ENCODE assay signal across 29 cellular contexts in genomic region chr15:71776304-71776703, GRCh38. TPM values are rescaled to one million over a fixed set of nuclear protein-coding genes. Genes with fewer than 3 reads are reported as not detected.
"Had no signal": no experiment of that assay in that cellular context is flagged by ENCODE, and none has a peak within 500 bp of the region (broad histone marks: within the 10 kb centered on the region; RNA-seq: fewer than 3 reads in every experiment).

No MANE protein-coding gene starts in this region.

- H3K36me3 Mint-ChIP-seq: naive B cell; naive thymus-derived CD8-positive, alpha-beta T cell had no signal

- H3K27ac ChIP-seq: epithelial cell of prostate, esophagus squamous epithelium, gastrocnemius medialis, heart right ventricle, left lung, lower lobe of right lung had no signal

- H3K9me3 ChIP-seq: esophagus squamous epithelium, gastrocnemius medialis, heart right ventricle, left lung, lower lobe of right lung, mucosa of descending colon had no signal

- H3K27me3 Mint-ChIP-seq: dendritic cell treated with granulocyte-macrophage colony-stimulating factor and Interleukin-4, amounts not matched to agents 40 ng/mL and 50 ng/mL, for 4 days had no signal

- H3K4me3 Mint-ChIP-seq: dendritic cell treated with granulocyte-macrophage colony-stimulating factor and Interleukin-4, amounts not matched to agents 40 ng/mL and 50 ng/mL, for 4 days; effector memory CD8-positive, alpha-beta T cell; endodermal cell; mesothelial cell of epicardium; naive B cell; naive thymus-derived CD8-positive, alpha-beta T cell had no signal

- ATAC-seq: effector memory CD8-positive, alpha-beta T cell; esophagus mucosa; gastrocnemius medialis; heart right ventricle; left cardiac atrium; left lung; left ventricle myocardium superior; lower lobe of right lung; mucosa of descending colon; naive thymus-derived CD8-positive, alpha-beta T cell had no signal

- H3K27me3 ChIP-seq: esophagus squamous epithelium, gastrocnemius medialis, heart right ventricle, left lung had no signal

- H3K27ac Mint-ChIP-seq: dendritic cell treated with granulocyte-macrophage colony-stimulating factor and Interleukin-4, amounts not matched to agents 40 ng/mL and 50 ng/mL, for 4 days; effector memory CD8-positive, alpha-beta T cell; endodermal cell; mesothelial cell of epicardium; naive B cell; naive thymus-derived CD8-positive, alpha-beta T cell had no signal

- H3K36me3 ChIP-seq: gastrocnemius medialis, lower lobe of right lung had no signal

- H3K4me3 ChIP-seq: esophagus squamous epithelium, gastrocnemius medialis, heart right ventricle, left lung, lower lobe of right lung, mucosa of descending colon had no signal

- FAIRE-seq: endometrium, islet of Langerhans, keratinocyte had no signal

- H3K9me3 Mint-ChIP-seq: dendritic cell treated with granulocyte-macrophage colony-stimulating factor and Interleukin-4, amounts not matched to agents 40 ng/mL and 50 ng/mL, for 4 days; effector memory CD8-positive, alpha-beta T cell; endodermal cell; naive B cell; naive thymus-derived CD8-positive, alpha-beta T cell had no signal

- DNase-seq: cortex of kidney; effector CD8-positive, alpha-beta T cell; effector memory CD8-positive, alpha-beta T cell; endodermal cell; erythroblast; esophagus squamous epithelium; foreskin melanocyte; gastrocnemius medialis; glutamatergic neuron; heart right ventricle; hippocampal formation; left cardiac atrium; left lung; left ventricle myocardium superior; lower lobe of right lung; mucosa of descending colon; naive B cell; naive thymus-derived CD8-positive, alpha-beta T cell had no signal

RNA-seq across cellular contexts. Expression of gene NR2E3, which starts 34.0 kb away (rescaled TPM):
- total RNA-seq: gastrocnemius medialis; kidney epithelial cell; left cardiac atrium; left ventricle myocardium superior; lower leg skin; lower lobe of right lung; mesenteric fat pad; myocyte; naive thymus-derived CD8-positive, alpha-beta T cell had no signal
